Comparison of ENCODE assay signal across 8 cellular contexts in genomic region chr4:6673191-6673659, GRCh38. TPM values are rescaled to one million over a fixed set of nuclear protein-coding genes. Genes with fewer than 3 reads are reported as not detected.
A peak's percentile ranks its signal among the peaks of the same experiment; 100 is the strongest.
DNase-seq lines count a peak whose midpoint lies in the region; ATAC-seq, FAIRE-seq and TF ChIP-seq lines count a peak whose summit lies in the region.
"Not testable (repeated sequence)": the region's sequence is repeated elsewhere in the genome, so short reads cannot be mapped to it uniquely, and the experiment has no call there.

No MANE protein-coding gene starts in this region.

- TF ChIP-seq EP300 in upper lobe of left lung (IDR thresholded peaks at IDR 0.05): not testable (repeated sequence)

- DNase-seq in NCI-H2227 (lab: John Stamatoyannopoulos, UW; ENCODE audit: unreplicated experiment) (peak; percentile 42), adrenal gland (peak in 2 of 7 donors; percentile 44 to 71), fibroblast of gingiva (ENCODE audit: low read depth) (peak; percentile 48)
- DNase-seq in lower lobe of right lung; sciatic nerve (ENCODE audit: low spot score); upper lobe of left lung: not testable (repeated sequence)

- ATAC-seq in lower lobe of right lung (peak; percentile 31 to 34), sciatic nerve (peak; percentile 56), upper lobe of left lung (ENCODE audit: low FRiP score in 2 of 2) (peak in 1 of 2 donors; percentile 44)

- not testable (repeated sequence) for H3K27me3 ChIP-seq in adrenal gland; lower lobe of right lung (ENCODE audit: low read depth); upper lobe of left lung

- FAIRE-seq in G401.6 (lab: Jason Lieb, UNC): peak; percentile 37

- H3K4me3 ChIP-seq in adrenal gland (peak overlapping the region in 2 of 4 donors; percentile 53 to 79), lower lobe of right lung (peak overlapping the region; percentile 83), upper lobe of left lung (peak overlapping the region in 3 of 4 donors; percentile 79 to 91 (median 87))

- TF ChIP-seq CTCF in VCaP (conservative IDR thresholded peaks at IDR 0.05); adrenal gland (IDR thresholded peaks at IDR 0.05); lower lobe of right lung (IDR thresholded peaks at IDR 0.05); upper lobe of left lung (IDR thresholded peaks at IDR 0.05): not testable (repeated sequence)

- WGBS in adrenal gland, 4 donors: 26 to 52% (median 41%) methylated on average over 13 to 14 of the region's 14 CpGs
- 23 to 53% methylated on average over 14 of the region's 14 CpGs for WGBS in upper lobe of left lung, 2 donors

- H3K4me1 ChIP-seq in adrenal gland (replicated peaks in 1 of 2) (peaks cover 16 to 29% of the 10 kb centered on the region in 2 donors), lower lobe of right lung (peaks cover 30% of the 10 kb centered on the region), upper lobe of left lung (peaks cover 29 to 42% (median 32%) of the 10 kb centered on the region in 4 donors)

- TF ChIP-seq POLR2A in adrenal gland (IDR thresholded peaks at IDR 0.05) (peak; percentile 56 to 58), upper lobe of left lung (IDR thresholded peaks at IDR 0.05) (peak in 3 of 4 donors; percentile 33 to 73 (median 40))

- not testable (repeated sequence) for H3K36me3 ChIP-seq in adrenal gland (replicated peaks in 1 of 2); lower lobe of right lung; upper lobe of left lung

- not testable (repeated sequence) for H3K9me3 ChIP-seq in adrenal gland (replicated peaks in 1 of 3); lower lobe of right lung; upper lobe of left lung

- H3K27ac ChIP-seq in VCaP: peak overlapping the region; percentile 93
- H3K27ac ChIP-seq in adrenal gland: peak overlapping the region in 4 of 5 donors; percentile 49 to 88 (median 77)
- H3K27ac ChIP-seq in lower lobe of right lung: peak overlapping the region; percentile 78
- peak overlapping the region; percentile 79 to 92 (median 82) for H3K27ac ChIP-seq in upper lobe of left lung

- intact Hi-C loops in adrenal gland (cut with DNase I); lower lobe of right lung (cut with DNase I); sciatic nerve (cut with DNase I): not testable (repeated sequence)

RNA-seq across cellular contexts. Expression of gene S100P, which starts 20.5 kb away (rescaled TPM):
- total RNA-seq in adrenal gland (1 to 10 TPM in 1 of 8 donors, under 1 TPM in 3, not detected in 4; 0.42 to 1.0 (median 0.76) TPM), lower lobe of right lung (16.1 TPM), sciatic nerve (6.3 TPM), upper lobe of left lung (10 to 100 TPM in 2 of 6 donors, 1 to 10 TPM in 2, not detected in 2; 4.1 to 22.4 (median 13.3) TPM)
- 1 to 10 TPM in 1 of 3 donors, under 1 TPM in 1, not detected in 1; 0.84 to 1.0 TPM for polyA plus RNA-seq in adrenal gland

RNA-seq across cellular contexts. Expression of gene MRFAP1, which starts 32.7 kb away (rescaled TPM):
- 100 to 1,000 TPM; 287 to 501 (median 363) TPM for total RNA-seq in adrenal gland
- 100 to 1,000 TPM; 191 to 618 (median 218) TPM for polyA plus RNA-seq in adrenal gland
- total RNA-seq in lower lobe of right lung: 211 TPM
- total RNA-seq in sciatic nerve: 276 TPM
- 100 to 1,000 TPM; 129 to 256 (median 220) TPM for total RNA-seq in upper lobe of left lung

RNA-seq across cellular contexts. Expression of gene MRFAP1L1, which starts 36.4 kb away (rescaled TPM):
- total RNA-seq in adrenal gland: 10 to 100 TPM; 53.8 to 90.5 (median 60.9) TPM
- polyA plus RNA-seq in adrenal gland: 10 to 100 TPM; 53.0 to 98.5 (median 74.4) TPM
- total RNA-seq in lower lobe of right lung: 48.8 TPM
- total RNA-seq in sciatic nerve: 46.0 TPM
- total RNA-seq in upper lobe of left lung: 10 to 100 TPM; 24.6 to 71.3 (median 50.8) TPM

RNA-seq across cellular contexts. Expression of gene BLOC1S4, which starts 42.7 kb away (rescaled TPM):
- total RNA-seq in adrenal gland (10 to 100 TPM; 16.8 to 31.7 (median 20.9) TPM), lower lobe of right lung (9.0 TPM), sciatic nerve (9.7 TPM), upper lobe of left lung (10 to 100 TPM; 11.5 to 26.8 (median 15.3) TPM)
- polyA plus RNA-seq in adrenal gland: 10 to 100 TPM in 1 of 3 donors, 1 to 10 TPM in 2; 6.5 to 10.8 (median 8.9) TPM
